Comparison of ENCODE assay signal across 8 cellular contexts in the genomic region with DNA sequence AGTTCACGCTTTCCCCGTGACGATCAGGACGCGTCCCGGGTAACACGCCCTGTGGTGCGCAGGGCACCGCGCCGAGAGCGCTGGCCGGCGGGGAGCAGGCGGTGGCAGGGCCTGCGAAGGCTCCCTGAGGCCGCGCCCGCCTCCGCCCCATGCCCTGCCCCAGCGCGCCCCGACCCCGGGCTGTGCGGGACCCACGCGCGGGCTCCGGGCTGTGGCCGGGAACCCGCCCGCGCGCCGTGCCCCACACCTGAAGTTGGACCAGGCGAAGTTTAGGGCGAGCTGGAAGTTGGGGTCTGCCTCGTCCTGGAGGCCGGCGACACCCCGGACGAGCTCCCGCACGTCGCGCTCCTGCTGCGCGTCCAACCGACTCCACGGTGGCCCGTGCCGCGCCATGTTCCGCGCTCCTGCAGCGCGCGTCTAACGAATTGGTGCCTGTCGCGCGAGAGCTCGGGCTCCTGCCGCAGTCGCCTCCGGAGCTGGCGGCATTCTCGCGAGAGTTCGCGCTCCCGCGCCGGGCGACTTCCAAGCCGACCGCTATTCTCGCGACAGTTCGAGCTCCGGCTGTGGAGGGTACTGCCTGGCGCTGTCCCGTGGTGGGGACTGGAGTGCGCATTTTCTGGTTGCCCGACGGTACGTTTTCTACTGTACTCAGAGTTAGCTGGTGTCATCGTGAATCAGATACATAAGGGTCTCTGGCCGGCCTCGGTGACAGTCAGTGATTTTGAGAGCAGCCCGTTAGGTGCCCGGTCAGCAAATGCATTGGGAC. TPM values are rescaled to one million over a fixed set of nuclear protein-coding genes. Genes with fewer than 3 reads are reported as not detected.
DNase-seq lines count a peak whose midpoint lies in the region; ATAC-seq and TF ChIP-seq lines count a peak whose summit lies in the region.

A gene (minus strand): TSS at position 419 of the 766 bp plus-strand sequence. CDS start 26 bp downstream, at position 393.

- no peaks in the 10 kb centered on the region for H3K9me3 Mint-ChIP-seq in natural killer cell

- no peaks in the 10 kb centered on the region for H3K36me3 Mint-ChIP-seq in natural killer cell

- no peaks in the 10 kb centered on the region for H3K27me3 Mint-ChIP-seq in natural killer cell (ENCODE audit: low read depth in 2 of 2)

- intact Hi-C loops in natural killer cell (cut with micrococcal nuclease) = no loop called here

- peak; percentile 95 to 99 (median 95) for ATAC-seq in natural killer cell

- H3K4me1 Mint-ChIP-seq in natural killer cell = peaks cover 11 to 20% of the 10 kb centered on the region in 2 donors

- DNase-seq in ELR (ENCODE audit: low read depth) = peak; percentile 97
- peak; percentile 95 for DNase-seq in H4 (ENCODE audit: low spot score)
- peak; percentile 96 for DNase-seq in LNCaP clone FGC (ENCODE audit: low read depth)
- DNase-seq in RPMI8226 = peak; percentile 96
- DNase-seq in activated T-helper 1 cell treated with anti-CD3 and anti-CD28 coated beads, Interleukin-2, amount 50 U/mL, for 16 hours (ENCODE audit: low read depth in 1 of 2, low spot score in 1 of 2) = peak; percentile 88 to 94
- DNase-seq in fibroblast of peridontal ligament (ENCODE audit: extremely low read depth) = peak; percentile 98
- peak; percentile 94 for DNase-seq in natural killer cell
- DNase-seq in stimulated activated naive CD4-positive, alpha-beta T cell (lab: John Stamatoyannopoulos, UW) = peak; percentile 88 to 95 (median 94)

- TF ChIP-seq CTCF in LNCaP clone FGC (IDR thresholded peaks at IDR 0.05; ENCODE audit: control insufficient read depth, extremely low read depth, insufficient read depth) (0 out of 2 replicates have a peak, but pooled peaks have one; percentile 11), natural killer cell (IDR thresholded peaks at IDR 0.05) (peak; percentile 32)

- H3K4me3 ChIP-seq in LNCaP clone FGC (ENCODE audit: low read depth, low read length) = peak within 1 kb of the TSS; percentile 90

- H3K27ac Mint-ChIP-seq in natural killer cell = peak within 1 kb of the TSS; percentile 76 to 78

- H3K4me3 Mint-ChIP-seq in natural killer cell = peak within 1 kb of the TSS; percentile 99

RNA-seq across cellular contexts. Expression of the gene that starts here (rescaled TPM):
- 15.8 and 17.2 TPM in 2 replicates for total RNA-seq in H4 (2014; rRNA removed; shearing (Covaris generic))
- 10 to 100 TPM; 14.7 to 20.4 (median 17.5) TPM for total RNA-seq in natural killer cell

Comparison
In these comparisons a context has a peak if more than half of its experiments do, and no peak if none do; other contexts are left out.
1. Peak in every context shown above with its lines: DNase-seq, ATAC-seq and H3K4me3 ChIP-seq.